Comparison of ENCODE assay signal across 8 cellular contexts in genomic region chr17:40340880-40341807, GRCh38. TPM values are rescaled to one million over a fixed set of nuclear protein-coding genes. Genes with fewer than 3 reads are reported as not detected.
DNase-seq lines count a peak whose midpoint lies in the region; ATAC-seq and TF ChIP-seq lines count a peak whose summit lies in the region.

No MANE protein-coding gene starts in this region.

- H3K36me3 ChIP-seq in PC-9 (ENCODE audit: low read depth) (no peaks in the 10 kb centered on the region), neural progenitor cell (no peaks in the 10 kb centered on the region), subcutaneous abdominal adipose tissue (ENCODE audit: control insufficient read depth in 5 of 5, insufficient read depth in 5 of 5, low read length in 5 of 5) (peaks cover 0 to 9% (median 2%) of the 10 kb centered on the region in 5 donors)

- TF ChIP-seq CTCF in PC-9 (conservative IDR thresholded peaks at IDR 0.05): peak; percentile 43; the same call in 1 of the 2 replicates
- TF ChIP-seq CTCF in foreskin fibroblast (IDR thresholded peaks at IDR 0.05; ENCODE audit: low read depth, low read length): no peak
- TF ChIP-seq CTCF in neural progenitor cell (IDR thresholded peaks at IDR 0.05): no peak

- CTCF ChIA-PET in PC-9 (lab: Charles Lee): interaction anchor here (0.5 to 1.2 kb wide), 2 partner anchors 24 to 138 kb away, joined by 6 to 11 read pairs; no protein-coding TSS in a partner anchor

- ATAC-seq in GM19023 (IDR thresholded peaks at IDR 0.05; ENCODE audit: unreplicated experiment) (peak; percentile 69), HG03439 (IDR thresholded peaks at IDR 0.05; ENCODE audit: unreplicated experiment) (peak; percentile 67)

- H3K9me2 ChIP-seq in PC-9 (ENCODE audit: insufficient read depth): no peaks in the 10 kb centered on the region

- H3K36me3 Mint-ChIP-seq in neural progenitor cell: no peaks in the 10 kb centered on the region

- H3K4me1 ChIP-seq in PC-9 (replicated peaks; ENCODE audit: insufficient read depth) (peaks cover 12% of the 10 kb centered on the region; the same call in 1 of the 2 replicates), neural progenitor cell (peaks cover 49% of the 10 kb centered on the region), subcutaneous abdominal adipose tissue (ENCODE audit: control insufficient read depth in 5 of 5, insufficient read depth in 5 of 5, low read length in 5 of 5) (peaks cover 8 to 81% (median 67%) of the 10 kb centered on the region in 5 donors)

- H3K4me2 ChIP-seq in PC-9: peak overlapping the region; percentile 82
- peak overlapping the region; percentile 98 for H3K4me2 ChIP-seq in neural progenitor cell

- H3K4me1 Mint-ChIP-seq in neural progenitor cell: peaks cover 38% of the 10 kb centered on the region

- no peak overlapping the region for H3K9ac ChIP-seq in neural progenitor cell
- peak overlapping the region in 4 of 5 donors; percentile 71 to 80 (median 76) for H3K9ac ChIP-seq in subcutaneous abdominal adipose tissue (ENCODE audit: low read length in 5 of 5)

- peak overlapping the region; percentile 82 for H2AFZ ChIP-seq in PC-9
- H2AFZ ChIP-seq in neural progenitor cell (replicated peaks): no peak overlapping the region

- peaks cover 9% of the 10 kb centered on the region for H3K27me3 Mint-ChIP-seq in neural progenitor cell (ENCODE audit: insufficient read depth, low read depth)

- no peaks in the 10 kb centered on the region; the same call in 1 of the 2 replicates for H4K20me1 ChIP-seq in PC-9 (ENCODE audit: insufficient read depth)
- peaks cover 89% of the 10 kb centered on the region for H4K20me1 ChIP-seq in neural progenitor cell (ENCODE audit: low read depth)

- in situ Hi-C loops in ACHN (cut with HindIII; ENCODE audit: low pct_ligation_motif_present, low pct_unique_long_range_greater_than_20kb, low sequenced_read_pairs): no loop called here

- POLR2A ChIA-PET in PC-9 (lab: Charles Lee; ENCODE audit: unreplicated experiment): interaction anchor here (0.7 kb wide), 1 partner anchor 1338 kb away, joined by 3 read pairs; no protein-coding TSS in a partner anchor

- DNase-seq in ACHN (peak; percentile 83), PC-9 (peak; percentile 73 to 82), foreskin fibroblast (peak; percentile 75 to 87), neural progenitor cell (ENCODE audit: low spot score) (peak; percentile 85)
- DNase-seq in activated effector memory CD4-positive, alpha-beta T cell treated with anti-CD3 and anti-CD28 coated beads, Interleukin-2, amount 50 U/mL, for 16 hours: peak; percentile 94

- BruUV-seq in PC-9 (replicated peaks; lab: Mats Ljungman, UMichigan): TSS peak; percentile 65

- H3K4me3 ChIP-seq in PC-9 (peak overlapping the region; percentile 65), foreskin fibroblast (ENCODE audit: low read depth in 1 of 2, low read length in 2 of 2) (peak overlapping the region; percentile 57 to 79), neural progenitor cell (peak overlapping the region; percentile 64), subcutaneous abdominal adipose tissue (ENCODE audit: low read depth in 1 of 5, low read length in 5 of 5) (peak overlapping the region; percentile 84 to 91 (median 87))

- peak overlapping the region; percentile 85 for H3K4me3 Mint-ChIP-seq in neural progenitor cell

- no peak overlapping the region for H3K27ac Mint-ChIP-seq in neural progenitor cell

- H3K9me3 Mint-ChIP-seq in neural progenitor cell: no peaks in the 10 kb centered on the region

- H3F3A ChIP-seq in PC-9 (ENCODE audit: insufficient read depth, low read depth) (peaks cover 23% of the 10 kb centered on the region), neural progenitor cell (ENCODE audit: low read depth) (peaks cover 41% of the 10 kb centered on the region)

- H3K79me2 ChIP-seq in PC-9 (ENCODE audit: low read depth): peaks cover 58% of the 10 kb centered on the region
- H3K79me2 ChIP-seq in neural progenitor cell (ENCODE audit: low read depth): no peaks in the 10 kb centered on the region

- H3K9me3 ChIP-seq in PC-9 (ENCODE audit: insufficient read depth, low read depth) (no peaks in the 10 kb centered on the region), neural progenitor cell (ENCODE audit: low read depth) (no peaks in the 10 kb centered on the region), subcutaneous abdominal adipose tissue (ENCODE audit: control insufficient read depth in 5 of 5, low read length in 5 of 5) (no peaks in the 10 kb centered on the region)

- intact Hi-C loops in PC-9 (cut with micrococcal nuclease; ENCODE audit: unreplicated experiment): loop anchor here (1.0 to 2.0 kb wide), 3 partner anchors 22 to 38 kb away; no protein-coding TSS in a partner anchor

- H3K27me3 ChIP-seq in PC-9 (ENCODE audit: insufficient read depth, low read depth): no peaks in the 10 kb centered on the region
- peaks cover 85% of the 10 kb centered on the region for H3K27me3 ChIP-seq in neural progenitor cell
- no peaks in the 10 kb centered on the region for H3K27me3 ChIP-seq in subcutaneous abdominal adipose tissue (ENCODE audit: control insufficient read depth in 5 of 5, insufficient read depth in 4 of 5, low read length in 5 of 5)

- peak overlapping the region; percentile 49 for H3K27ac ChIP-seq in PC-9
- no peak overlapping the region for H3K27ac ChIP-seq in neural progenitor cell
- H3K27ac ChIP-seq in subcutaneous abdominal adipose tissue (ENCODE audit: low read depth, low read length): peak overlapping the region; percentile 87

RNA-seq across cellular contexts. Expression of gene GJD3, which starts 23.4 kb away (rescaled TPM):
- not detected in 2 replicates for total RNA-seq in PC-9 (2021)
- not detected in 2 replicates for total RNA-seq in neural progenitor cell (ENCODE audit: low replicate concordance)

RNA-seq across cellular contexts. Expression of gene RARA, which starts 32.2 kb away (rescaled TPM):
- total RNA-seq in PC-9 (2021) (21.5 and 21.8 TPM in 2 replicates), neural progenitor cell (ENCODE audit: low replicate concordance) (9.0 and 9.4 TPM in 2 replicates)

RNA-seq across cellular contexts. Expression of gene CDC6, which starts 53.5 kb away (rescaled TPM):
- total RNA-seq in PC-9 (2021): 37.8 and 44.9 TPM in 2 replicates
- total RNA-seq in neural progenitor cell (ENCODE audit: low replicate concordance): 54.6 and 65.3 TPM in 2 replicates
